20 cellular contexts compared by ENCODE assay signal in the genomic region with DNA sequence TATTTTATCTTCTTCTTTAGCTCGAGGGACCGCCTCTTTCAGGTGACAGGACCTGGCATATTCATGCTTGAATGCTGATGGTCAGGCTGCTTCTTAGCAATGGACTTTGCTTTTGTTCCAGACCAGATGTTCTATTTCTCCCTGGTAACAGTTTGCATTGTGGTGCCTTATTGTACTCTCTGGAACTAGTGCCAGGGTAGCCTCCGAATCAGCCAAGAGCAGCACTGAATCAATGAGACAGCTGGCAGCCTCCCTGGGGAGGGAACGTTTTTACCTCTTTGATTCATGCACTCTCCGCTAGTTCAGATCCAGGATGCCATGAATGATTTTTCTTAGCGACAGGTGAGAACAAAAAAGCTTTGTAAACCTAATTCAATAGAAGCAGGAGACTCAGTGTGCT. TPM values are rescaled to one million over a fixed set of nuclear protein-coding genes. Genes with fewer than 3 reads are reported as not detected.
A peak's percentile ranks its signal among the peaks of the same experiment; 100 is the strongest.
DNase-seq lines count a peak whose midpoint lies in the region; ATAC-seq and TF ChIP-seq lines count a peak whose summit lies in the region.
"Had no signal": no experiment of that assay in that cellular context is flagged by ENCODE, and none has a peak within 500 bp of the region (broad histone marks: within the 10 kb centered on the region; RNA-seq: fewer than 3 reads in every experiment).

No MANE protein-coding gene starts in this region.

- H3F3A ChIP-seq in GM23338 (replicated peaks; ENCODE audit: low read depth) (no peaks in the 10 kb centered on the region), PC-3 (ENCODE audit: low read length, unreplicated experiment) (no peaks in the 10 kb centered on the region)

- peaks cover 10% of the 10 kb centered on the region; the same call in 1 of the 2 replicates for H3K9me2 ChIP-seq in GM23338 (ENCODE audit: insufficient read depth)
- H3K9me2 ChIP-seq in PC-3 (replicated peaks; ENCODE audit: low read length): no peaks in the 10 kb centered on the region

- H4K20me1 ChIP-seq in GM23338 (replicated peaks; ENCODE audit: insufficient read depth): no peaks in the 10 kb centered on the region
- H4K20me1 ChIP-seq in PC-3 (ENCODE audit: low read length): no peaks in the 10 kb centered on the region

- no peaks in the 10 kb centered on the region for H3K79me2 ChIP-seq in GM23338 (replicated peaks; ENCODE audit: insufficient read depth)
- H3K79me2 ChIP-seq in PC-3 (ENCODE audit: low read length): no peaks in the 10 kb centered on the region

- H3K9me3 Mint-ChIP-seq in GM23338: peaks cover 13% of the 10 kb centered on the region
- H3K9me3 Mint-ChIP-seq in naive thymus-derived CD4-positive, alpha-beta T cell: peaks cover 0 to 9% (median 4%) of the 10 kb centered on the region in 11 donors
- H3K9me3 Mint-ChIP-seq: T-helper 1 cell treated with Interleukin-12 subunit alpha and Interleukin-12 subunit beta and Interleukin-4 antibody, amounts not matched to agents 30 μg/mL and 1 μg/mL, for 36 hours had no signal

- H3K9ac ChIP-seq in PC-3 (ENCODE audit: low read length): no peak overlapping the region

- no peaks in the 10 kb centered on the region for H3K9me3 ChIP-seq in naive thymus-derived CD4-positive, alpha-beta T cell (ENCODE audit: control insufficient read depth in 2 of 3, low read length in 3 of 3)
- no peaks in the 10 kb centered on the region for H3K9me3 ChIP-seq in PC-3 (ENCODE audit: low read length)
- H3K9me3 ChIP-seq: ascending aorta, Peyer's patch, uterus had no signal

- no peaks in the 10 kb centered on the region for H3K27me3 ChIP-seq in GM23338 (ENCODE audit: insufficient read depth)
- peaks cover 0 to 3% of the 10 kb centered on the region in 2 donors for H3K27me3 ChIP-seq in naive thymus-derived CD4-positive, alpha-beta T cell (ENCODE audit: control insufficient read depth in 2 of 2, insufficient read depth in 2 of 2, low read length in 2 of 2)
- H3K27me3 ChIP-seq in PC-3 (ENCODE audit: low read length): peaks cover 8% of the 10 kb centered on the region
- H3K27me3 ChIP-seq: ascending aorta, Peyer's patch, uterus had no signal

- H3K36me3 ChIP-seq in GM23338 (ENCODE audit: insufficient read depth) (no peaks in the 10 kb centered on the region), PC-3 (ENCODE audit: low read depth, low read length) (no peaks in the 10 kb centered on the region)
- no peaks in the 10 kb centered on the region for H3K36me3 ChIP-seq in naive thymus-derived CD4-positive, alpha-beta T cell (ENCODE audit: control insufficient read depth in 2 of 3, insufficient read depth in 3 of 3, low read length in 3 of 3)
- H3K36me3 ChIP-seq: ascending aorta, Peyer's patch, uterus had no signal

- DNase-seq in GM23338 (ENCODE audit: low spot score) (no peak), NCI-H2081 (lab: John Stamatoyannopoulos, UW) (peak; percentile 95 to 99), anterior cingulate cortex (lab: John Stamatoyannopoulos, UW) (peak in 39 of 58 donors; percentile 1 to 81 (median 36)), nucleus accumbens (lab: John Stamatoyannopoulos, UW) (peak in 45 of 56 donors; percentile 1 to 73 (median 36)), PC-3 (no peak)
- DNase-seq in naive thymus-derived CD4-positive, alpha-beta T cell: no peak
- DNase-seq: activated CD4-positive, alpha-beta T cell treated with anti-CD3 and anti-CD28 coated beads for 4 hours; activated T-cell treated with anti-CD3 and anti-CD28 coated beads, Interleukin-2, amount 50 U/mL, for 72 hours; AML-193; MV-4-11; Peyer's patch; stimulated activated CD4-positive, alpha-beta T cell treated with anti-CD3 and anti-CD28 coated beads, Interleukin-1b, Interleukin-23, amount 100 ng/mL, for 48 hours; uterus had no signal

- H2AFZ ChIP-seq in GM23338: peak overlapping the region; percentile 49; the same call in 1 of the 2 replicates
- H2AFZ ChIP-seq in PC-3 (ENCODE audit: low read length): no peak overlapping the region

- no peaks in the 10 kb centered on the region for H3K27me3 Mint-ChIP-seq in GM23338 (ENCODE audit: insufficient read depth, low read depth, poor library complexity)
- H3K27me3 Mint-ChIP-seq in naive thymus-derived CD4-positive, alpha-beta T cell: peaks cover 2 to 32% (median 19%) of the 10 kb centered on the region in 5 donors

- H3K27ac ChIP-seq in GM23338 (ENCODE audit: low read depth) (no peak overlapping the region), PC-3 (ENCODE audit: low read length) (no peak overlapping the region)
- no peak overlapping the region for H3K27ac ChIP-seq in naive thymus-derived CD4-positive, alpha-beta T cell (ENCODE audit: low read depth, low read length)
- H3K27ac ChIP-seq: ascending aorta, Peyer's patch, uterus had no signal

- BruUV-seq in PC-3 (replicated peaks; lab: Mats Ljungman, UMichigan): no TSS peak

- peaks cover 15% of the 10 kb centered on the region for H3K36me3 Mint-ChIP-seq in GM23338 (ENCODE audit: low read depth)
- peaks cover 0 to 3% (median 0%) of the 10 kb centered on the region in 5 donors for H3K36me3 Mint-ChIP-seq in naive thymus-derived CD4-positive, alpha-beta T cell
- H3K36me3 Mint-ChIP-seq: mesothelial cell of epicardium had no signal

- H3K4me3 Mint-ChIP-seq in GM23338: no peak overlapping the region
- no peak overlapping the region for H3K4me3 Mint-ChIP-seq in naive thymus-derived CD4-positive, alpha-beta T cell
- H3K4me3 Mint-ChIP-seq: activated T-cell treated with anti-CD3 and anti-CD28 coated beads, Interleukin-2, amount 50 U/mL, for 72 hours; mesothelial cell of epicardium; T-helper 1 cell treated with Interleukin-12 subunit alpha and Interleukin-12 subunit beta and Interleukin-4 antibody, amounts not matched to agents 30 μg/mL and 1 μg/mL, for 36 hours had no signal

- H3K4me3 ChIP-seq in GM23338 (no peak overlapping the region), PC-3 (ENCODE audit: low read length) (no peak overlapping the region)
- H3K4me3 ChIP-seq in naive thymus-derived CD4-positive, alpha-beta T cell (ENCODE audit: low read length): no peak overlapping the region
- H3K4me3 ChIP-seq: ascending aorta, Peyer's patch, uterus had no signal

- H3K27ac Mint-ChIP-seq in GM23338: no peak overlapping the region
- no peak overlapping the region for H3K27ac Mint-ChIP-seq in naive thymus-derived CD4-positive, alpha-beta T cell
- H3K27ac Mint-ChIP-seq: activated T-cell treated with anti-CD3 and anti-CD28 coated beads, Interleukin-2, amount 50 U/mL, for 72 hours; mesothelial cell of epicardium; T-helper 1 cell treated with Interleukin-12 subunit alpha and Interleukin-12 subunit beta and Interleukin-4 antibody, amounts not matched to agents 30 μg/mL and 1 μg/mL, for 36 hours had no signal

- intact Hi-C loops in naive thymus-derived CD4-positive, alpha-beta T cell (cut with micrococcal nuclease): no loop called here
- intact Hi-C loops in PC-3 (cut with micrococcal nuclease): no loop called here

- H3K4me2 ChIP-seq in GM23338: peak overlapping the region; percentile 28; the same call in 1 of the 2 replicates
- no peak overlapping the region for H3K4me2 ChIP-seq in PC-3 (ENCODE audit: low read length)

- peaks cover 22% of the 10 kb centered on the region for H3K4me1 ChIP-seq in GM23338 (ENCODE audit: insufficient read depth)
- H3K4me1 ChIP-seq in naive thymus-derived CD4-positive, alpha-beta T cell (ENCODE audit: control insufficient read depth in 2 of 2, insufficient read depth in 2 of 2, low read length in 2 of 2): no peaks in the 10 kb centered on the region
- no peaks in the 10 kb centered on the region for H3K4me1 ChIP-seq in PC-3 (ENCODE audit: insufficient read depth, low read length)
- H3K4me1 ChIP-seq: ascending aorta, Peyer's patch, uterus had no signal

- H3K4me1 Mint-ChIP-seq in GM23338: no peaks in the 10 kb centered on the region; the same call in 2 of the 3 replicates
- no peaks in the 10 kb centered on the region for H3K4me1 Mint-ChIP-seq in naive thymus-derived CD4-positive, alpha-beta T cell

- no peak; the same call in 2 of the 3 replicates for ATAC-seq in GM23338
- ATAC-seq in HG03378 (IDR thresholded peaks at IDR 0.05; ENCODE audit: unreplicated experiment): no peak
- ATAC-seq in naive thymus-derived CD4-positive, alpha-beta T cell: no peak
- ATAC-seq in GM19463 (IDR thresholded peaks at IDR 0.05; ENCODE audit: unreplicated experiment): no peak
- ATAC-seq in PC-3: no peak
- ATAC-seq: activated T-cell treated with anti-CD3 and anti-CD28 coated beads, Interleukin-2, amount 50 U/mL, for 72 hours had no signal

- no peak for TF ChIP-seq CTCF in GM23338 (conservative IDR thresholded peaks at IDR 0.05; ENCODE audit: low read depth in 2 of 2)
- TF ChIP-seq CTCF in PC-3 (conservative IDR thresholded peaks at IDR 0.05; ENCODE audit: low read depth, low read length): no peak

- CTCF ChIA-PET in naive thymus-derived CD4-positive, alpha-beta T cell (lab: Charles Lee): no interaction called here
- CTCF ChIA-PET in PC-3 (lab: Charles Lee): no interaction called here

- POLR2A ChIA-PET in naive thymus-derived CD4-positive, alpha-beta T cell (lab: Charles Lee): no interaction called here
- POLR2A ChIA-PET in PC-3 (lab: Charles Lee; ENCODE audit: unreplicated experiment): no interaction called here

TF ChIP-seq in GM23338, 12 proteins besides CTCF, POLR2A, EP300 and RAD21:
- TF ChIP-seq POLR2AphosphoS5 (IDR thresholded peaks at IDR 0.05; ENCODE audit: low read depth) (no peak), NANOG (IDR thresholded peaks at IDR 0.05; ENCODE audit: borderline replicate concordance) (no peak)

RNA-seq across cellular contexts. Expression of a gene that starts 54.1 kb away (rescaled TPM):
- total RNA-seq in GM23338 (2014; rRNA removed; shearing (Covaris generic)): 3.0 and 5.2 TPM in 2 replicates
- polyA plus RNA-seq in GM23338 (2016; fragmentation: Nextera tagmentation; extraction: Ambion mirVana): 0.45 and 0.77 TPM in 2 replicates
- total RNA-seq in naive thymus-derived CD4-positive, alpha-beta T cell: not detected
- not detected for polyA plus RNA-seq in naive thymus-derived CD4-positive, alpha-beta T cell
- total RNA-seq in PC-3 (2014; rRNA removed): not detected in 2 replicates
- total RNA-seq: activated T-cell treated with anti-CD3 and anti-CD28 coated beads, Interleukin-2, amount 50 U/mL, for 72 hours; dermis microvascular lymphatic vessel endothelial cell; mesothelial cell of epicardium; Peyer's patch; renal cortical epithelial cell had no signal

Comparison
In these comparisons a context has a peak if more than half of its experiments do, and no peak if none do; other contexts are left out.
1. DNase-seq: peak in NCI-H2081 (2 of 2), anterior cingulate cortex (39 of 58) and nucleus accumbens (45 of 56); none in GM23338 (single experiment), naive thymus-derived CD4-positive, alpha-beta T cell (0 of 9) and PC-3 (single experiment).